ENCODE assay signal across 8 cellular contexts in the genomic region with DNA sequence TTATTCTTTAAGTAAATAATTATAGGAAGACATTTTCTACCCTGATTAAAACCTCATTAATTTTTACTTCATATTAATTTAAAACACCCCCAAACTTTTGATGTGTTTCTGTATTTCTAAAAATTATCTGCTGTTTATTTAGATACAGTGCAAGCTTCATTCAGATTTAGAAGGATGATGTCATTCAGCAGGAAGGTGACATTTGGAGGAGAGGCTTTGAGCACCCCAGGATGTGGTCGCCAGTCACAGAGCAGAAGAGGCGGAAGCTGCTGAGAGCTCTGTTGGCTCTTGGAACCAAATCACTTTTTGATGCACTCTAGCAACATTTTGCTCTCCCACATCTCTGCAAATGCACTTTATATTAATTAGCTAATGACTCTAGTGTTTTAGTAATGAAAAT.
DNase-seq lines count a peak whose midpoint lies in the region; ATAC-seq and TF ChIP-seq lines count a peak whose summit lies in the region.

No MANE protein-coding gene starts in this region.

- H3K27me3 ChIP-seq in effector memory CD4-positive, alpha-beta T cell (replicated peaks; ENCODE audit: control insufficient read depth, insufficient read depth, low read length, poor library complexity, severe bottlenecking): no peaks in the 10 kb centered on the region

- no peaks in the 10 kb centered on the region for H3K4me1 ChIP-seq in effector memory CD4-positive, alpha-beta T cell (ENCODE audit: control insufficient read depth, insufficient read depth, low read length, poor library complexity, severe bottlenecking)

- H3K27ac Mint-ChIP-seq in nephron progenitor cell (no peak overlapping the region), chondrocyte (ENCODE audit: unreplicated experiment) (no peak overlapping the region)

- CTCF ChIA-PET in GM10248 (lab: Yijun Ruan, JAX): interaction anchor here (1.4 to 1.5 kb wide), 2 partner anchors 10 to 13 kb away, joined by 4 to 5 read pairs; no protein-coding TSS in a partner anchor

- no peak for TF ChIP-seq CTCF in GM10248 (IDR thresholded peaks at IDR 0.05; ENCODE audit: control extremely low read depth, extremely low read depth, low read depth, missing control alignments)
- no peak for TF ChIP-seq CTCF in nephron progenitor cell (IDR thresholded peaks at IDR 0.05)
- TF ChIP-seq CTCF in chondrocyte (IDR thresholded peaks at IDR 0.05): no peak

- H3K36me3 Mint-ChIP-seq in nephron progenitor cell (ENCODE audit: low read depth) (no peaks in the 10 kb centered on the region), chondrocyte (ENCODE audit: low read depth) (no peaks in the 10 kb centered on the region)

- H3K27me3 Mint-ChIP-seq in nephron progenitor cell (ENCODE audit: low read depth, poor library complexity): peaks cover 4% of the 10 kb centered on the region
- peaks cover 2% of the 10 kb centered on the region for H3K27me3 Mint-ChIP-seq in chondrocyte (ENCODE audit: low read depth)

- H3K9me3 Mint-ChIP-seq in nephron progenitor cell (no peaks in the 10 kb centered on the region), chondrocyte (ENCODE audit: low read depth) (no peaks in the 10 kb centered on the region)

- POLR2A ChIA-PET in GM10248 (lab: Yijun Ruan, JAX): no interaction called here

- H3K36me3 ChIP-seq in effector memory CD4-positive, alpha-beta T cell (ENCODE audit: control insufficient read depth, insufficient read depth, low read length): no peaks in the 10 kb centered on the region

- DNase-seq in GM10248 (ENCODE audit: extremely low spot score): peak; percentile 15
- DNase-seq in HCEC 1CT: peak; percentile 28
- DNase-seq in T-helper 22 cell (ENCODE audit: low read depth): peak; percentile 3
- DNase-seq in effector memory CD4-positive, alpha-beta T cell: peak in 2 of 3 donors; percentile 12 to 22
- no peak for DNase-seq in nephron progenitor cell
- DNase-seq in chondrocyte (ENCODE audit: low spot score): no peak

- peaks cover 4% of the 10 kb centered on the region for H3K4me1 Mint-ChIP-seq in nephron progenitor cell
- H3K4me1 Mint-ChIP-seq in chondrocyte (ENCODE audit: low read depth): peaks cover 12% of the 10 kb centered on the region

- H3K4me3 Mint-ChIP-seq in nephron progenitor cell: no peak overlapping the region
- H3K4me3 Mint-ChIP-seq in chondrocyte (ENCODE audit: unreplicated experiment): no peak overlapping the region

- H3K4me3 ChIP-seq in effector memory CD4-positive, alpha-beta T cell (ENCODE audit: insufficient read depth, low read depth, low read length, poor library complexity, severe bottlenecking): no peak overlapping the region

- H3K27ac ChIP-seq in effector memory CD4-positive, alpha-beta T cell (ENCODE audit: insufficient read depth, low read length, poor library complexity, severe bottlenecking): no peak overlapping the region

- no peaks in the 10 kb centered on the region for H3K9me3 ChIP-seq in effector memory CD4-positive, alpha-beta T cell (ENCODE audit: control insufficient read depth, low read length)

- ATAC-seq in GM21515 (IDR thresholded peaks at IDR 0.05; ENCODE audit: unreplicated experiment): no peak
- ATAC-seq in GM21381 (IDR thresholded peaks at IDR 0.05; ENCODE audit: unreplicated experiment): no peak

Comparison
In these comparisons a context has a peak if more than half of its experiments do, and no peak if none do; other contexts are left out.
1. DNase-seq: peak in GM10248 (single experiment), HCEC 1CT (single experiment), T-helper 22 cell (single experiment) and effector memory CD4-positive, alpha-beta T cell (2 of 3); none in nephron progenitor cell (single experiment) and chondrocyte (single experiment).